ENCODE assay signal across 15 cellular contexts in the genomic region with DNA sequence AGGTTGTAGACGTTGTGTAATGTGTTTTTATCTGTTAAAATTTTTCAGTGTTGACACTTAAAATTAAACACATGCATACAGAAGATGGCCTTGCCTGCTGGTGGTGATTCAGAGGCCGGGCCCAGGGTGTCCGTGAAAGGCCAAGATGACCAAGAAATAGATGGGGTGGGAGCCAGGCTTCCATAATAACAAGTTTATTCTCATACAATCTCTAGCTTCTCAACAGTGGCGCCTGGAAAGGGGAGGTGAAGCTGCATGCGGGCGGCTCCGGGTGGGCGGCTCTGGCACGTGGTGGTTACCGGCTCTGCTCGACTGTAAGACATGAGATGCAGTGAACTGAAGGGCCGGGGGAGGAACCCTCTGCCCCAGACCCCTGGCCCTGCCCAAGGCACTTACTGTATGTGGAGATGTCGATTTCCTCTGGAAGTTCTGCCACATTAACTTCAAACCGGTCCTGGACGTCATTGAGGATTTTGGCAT. TPM values are rescaled to one million over a fixed set of nuclear protein-coding genes. Genes with fewer than 3 reads are reported as not detected.
DNase-seq lines count a peak whose midpoint lies in the region; ATAC-seq and TF ChIP-seq lines count a peak whose summit lies in the region.
"Had no signal": no experiment of that assay in that cellular context is flagged by ENCODE, and none has a peak within 500 bp of the region (broad histone marks: within the 10 kb centered on the region; RNA-seq: fewer than 3 reads in every experiment).

No MANE protein-coding gene starts in this region.

- 50 to 76% methylated on average over 15 of the region's 15 CpGs for WGBS in sigmoid colon, 2 donors

- H3K36me3 ChIP-seq in sigmoid colon, result peaks cover 53 to 78% (median 68%) of the 10 kb centered on the region in 4 donors

- peaks cover 8% of the 10 kb centered on the region for H3K4me1 Mint-ChIP-seq in Calu3 (ENCODE audit: low read depth, unreplicated experiment)
- H3K4me1 Mint-ChIP-seq in activated T-helper 1 cell treated with anti-CD3 and anti-CD28 coated beads, Interleukin-12 subunit alpha, Interleukin-12 subunit beta, Interleukin-2, Interleukin-4 antibody, amounts not matched to agents 30 ng/mL and 10 ng/mL and 1 ng/mL, durations not matched to agents 14 hours and 24 hours and 36 hours (ENCODE audit: low read depth), result peaks cover 8% of the 10 kb centered on the region
- peaks cover 38 to 56% of the 10 kb centered on the region in 2 donors for H3K4me1 Mint-ChIP-seq in immature natural killer cell

- no peak overlapping the region for H3K27ac ChIP-seq in sigmoid colon
- H3K27ac ChIP-seq: C4-2B had no signal

- H3K36me3 Mint-ChIP-seq in Calu3 (ENCODE audit: insufficient read depth, unreplicated experiment) (peaks cover 69% of the 10 kb centered on the region), immature natural killer cell (peaks cover 14 to 49% (median 16%) of the 10 kb centered on the region in 3 donors)
- H3K36me3 Mint-ChIP-seq in activated T-helper 1 cell treated with anti-CD3 and anti-CD28 coated beads, Interleukin-12 subunit alpha, Interleukin-12 subunit beta, Interleukin-2, Interleukin-4 antibody, amounts not matched to agents 30 ng/mL and 10 ng/mL and 1 ng/mL, durations not matched to agents 14 hours and 24 hours and 36 hours (ENCODE audit: low read depth), result peaks cover 69% of the 10 kb centered on the region

- no peak for TF ChIP-seq EP300 in sigmoid colon (IDR thresholded peaks at IDR 0.05)

- TF ChIP-seq CTCF in AG10803 (conservative IDR thresholded peaks at IDR 0.05; ENCODE audit: low read length) (no peak), Calu3 (IDR thresholded peaks at IDR 0.05; ENCODE audit: unreplicated experiment) (no peak), sigmoid colon (IDR thresholded peaks at IDR 0.05) (no peak)

- intact Hi-C loops in Calu3 (cut with micrococcal nuclease; ENCODE audit: unreplicated experiment), result no loop called here
- intact Hi-C loops in activated T-helper 1 cell treated with anti-CD3 and anti-CD28 coated beads, Interleukin-12 subunit alpha, Interleukin-12 subunit beta, Interleukin-2, Interleukin-4 antibody, amounts not matched to agents 30 ng/mL and 10 ng/mL and 1 ng/mL, durations not matched to agents 14 hours and 24 hours and 36 hours (cut with micrococcal nuclease), result loop anchor here (5.0 kb wide), 1 partner anchor 211 kb away; no protein-coding TSS in a partner anchor
- intact Hi-C loops in sigmoid colon (cut with DNase I), result loop anchor here (5.0 to 10.0 kb wide), 2 partner anchors 61 to 204 kb away; a partner anchor contains a TSS

- peak; percentile 16 for DNase-seq in AG10803 (ENCODE audit: low read depth)
- DNase-seq in Calu3, result no peak
- no peak for DNase-seq in activated T-helper 1 cell treated with anti-CD3 and anti-CD28 coated beads, Interleukin-12 subunit alpha, Interleukin-12 subunit beta, Interleukin-2, Interleukin-4 antibody, amounts not matched to agents 30 ng/mL and 10 ng/mL and 1 ng/mL, durations not matched to agents 14 hours and 24 hours and 36 hours (ENCODE audit: low spot score)
- peak in 2 of 3 donors; percentile 36 to 37 for DNase-seq in immature natural killer cell
- no peak for DNase-seq in stimulated activated naive CD4-positive, alpha-beta T cell treated with Interleukin-2 at 50 U/mL for 16 hours (lab: John Stamatoyannopoulos, UW)
- no peak for DNase-seq in sigmoid colon
- DNase-seq: central memory CD4-positive, alpha-beta T cell; head of caudate nucleus; NK-92 treated with Interleukin-12 subunit alpha and Interleukin-12 subunit beta, amount 100 ng/mL, for 24 hours; SHP77 had no signal

- CTCF ChIA-PET in Calu3 (lab: Charles Lee), result no interaction called here

- ATAC-seq in HG03159 (IDR thresholded peaks at IDR 0.05; ENCODE audit: unreplicated experiment) (no peak), GM21447 (IDR thresholded peaks at IDR 0.05; ENCODE audit: unreplicated experiment) (no peak)

- H3K27me3 Mint-ChIP-seq in Calu3 (ENCODE audit: unreplicated experiment) (no peaks in the 10 kb centered on the region), immature natural killer cell (ENCODE audit: low read depth in 3 of 3) (peaks cover 81 to 87% (median 85%) of the 10 kb centered on the region in 3 donors)
- H3K27me3 Mint-ChIP-seq in activated T-helper 1 cell treated with anti-CD3 and anti-CD28 coated beads, Interleukin-12 subunit alpha, Interleukin-12 subunit beta, Interleukin-2, Interleukin-4 antibody, amounts not matched to agents 30 ng/mL and 10 ng/mL and 1 ng/mL, durations not matched to agents 14 hours and 24 hours and 36 hours (ENCODE audit: insufficient read depth), result no peaks in the 10 kb centered on the region

- H3K4me3 ChIP-seq in AG10803 (ENCODE audit: low read length) (no peak overlapping the region), sigmoid colon (no peak overlapping the region)
- H3K4me3 ChIP-seq: mucosa of descending colon, tibial nerve had no signal

- H3K4me1 ChIP-seq in sigmoid colon, result peaks cover 0 to 25% (median 15%) of the 10 kb centered on the region in 4 donors

- H3K27me3 ChIP-seq in sigmoid colon, result no peaks in the 10 kb centered on the region
- H3K27me3 ChIP-seq: tibial nerve had no signal

- no peaks in the 10 kb centered on the region for H3K9me3 Mint-ChIP-seq in Calu3 (ENCODE audit: low read depth, unreplicated experiment)
- no peaks in the 10 kb centered on the region for H3K9me3 Mint-ChIP-seq in activated T-helper 1 cell treated with anti-CD3 and anti-CD28 coated beads, Interleukin-12 subunit alpha, Interleukin-12 subunit beta, Interleukin-2, Interleukin-4 antibody, amounts not matched to agents 30 ng/mL and 10 ng/mL and 1 ng/mL, durations not matched to agents 14 hours and 24 hours and 36 hours
- no peaks in the 10 kb centered on the region for H3K9me3 Mint-ChIP-seq in immature natural killer cell

- TF ChIP-seq POLR2A in sigmoid colon (IDR thresholded peaks at IDR 0.05), result no peak

- H3K4me3 Mint-ChIP-seq in Calu3 (ENCODE audit: low read depth, unreplicated experiment), result no peak overlapping the region
- H3K4me3 Mint-ChIP-seq in activated T-helper 1 cell treated with anti-CD3 and anti-CD28 coated beads, Interleukin-12 subunit alpha, Interleukin-12 subunit beta, Interleukin-2, Interleukin-4 antibody, amounts not matched to agents 30 ng/mL and 10 ng/mL and 1 ng/mL, durations not matched to agents 14 hours and 24 hours and 36 hours, result no peak overlapping the region
- H3K4me3 Mint-ChIP-seq in immature natural killer cell, result peak overlapping the region in 4 of 5 donors; percentile 9 to 51 (median 40)

- H3K27ac Mint-ChIP-seq in Calu3 (ENCODE audit: unreplicated experiment) (peak overlapping the region; percentile 26), immature natural killer cell (peak overlapping the region; percentile 77 to 92 (median 88))
- peak overlapping the region; percentile 68 for H3K27ac Mint-ChIP-seq in activated T-helper 1 cell treated with anti-CD3 and anti-CD28 coated beads, Interleukin-12 subunit alpha, Interleukin-12 subunit beta, Interleukin-2, Interleukin-4 antibody, amounts not matched to agents 30 ng/mL and 10 ng/mL and 1 ng/mL, durations not matched to agents 14 hours and 24 hours and 36 hours

- no peaks in the 10 kb centered on the region for H3K9me3 ChIP-seq in sigmoid colon
- H3K9me3 ChIP-seq: mucosa of descending colon, tibial nerve had no signal

- no TSS peak for BruUV-seq in Calu3 (replicated peaks; lab: Mats Ljungman, UMichigan)

RNA-seq across cellular contexts. Expression of a gene that starts 10.5 kb away (rescaled TPM):
- total RNA-seq in Calu3 (2022) (96.1 and 104 TPM in 2 replicates), sigmoid colon (10 to 100 TPM; 37.8 to 43.8 (median 42.0) TPM)
- 273 and 287 TPM in 2 replicates for total RNA-seq in activated T-helper 1 cell treated with anti-CD3 and anti-CD28 coated beads, Interleukin-12 subunit alpha, Interleukin-12 subunit beta, Interleukin-2, Interleukin-4 antibody, amounts not matched to agents 30 ng/mL and 10 ng/mL and 1 ng/mL, durations not matched to agents 14 hours and 24 hours and 36 hours
- polyA plus RNA-seq in immature natural killer cell (100 to 1,000 TPM; 117 to 177 (median 144) TPM), sigmoid colon (100 to 1,000 TPM in 1 of 3 donors, 10 to 100 TPM in 2; 40.2 to 161 (median 45.3) TPM)

RNA-seq across cellular contexts. Expression of a gene that starts 24.4 kb away (rescaled TPM):
- total RNA-seq in Calu3 (2022) (138 and 139 TPM in 2 replicates), sigmoid colon (100 to 1,000 TPM in 1 of 4 donors, 10 to 100 TPM in 3; 79.2 to 126 (median 84.6) TPM)
- 151 and 180 TPM in 2 replicates for total RNA-seq in activated T-helper 1 cell treated with anti-CD3 and anti-CD28 coated beads, Interleukin-12 subunit alpha, Interleukin-12 subunit beta, Interleukin-2, Interleukin-4 antibody, amounts not matched to agents 30 ng/mL and 10 ng/mL and 1 ng/mL, durations not matched to agents 14 hours and 24 hours and 36 hours
- polyA plus RNA-seq in immature natural killer cell (10 to 100 TPM; 74.3 to 94.6 (median 84.7) TPM), sigmoid colon (10 to 100 TPM; 20.8 to 54.8 (median 28.2) TPM)

RNA-seq across cellular contexts. Expression of a gene that starts 27.4 kb away (rescaled TPM):
- total RNA-seq in Calu3 (2022) (72.0 and 90.5 TPM in 2 replicates), sigmoid colon (10 to 100 TPM; 23.7 to 63.1 (median 34.1) TPM)
- total RNA-seq in activated T-helper 1 cell treated with anti-CD3 and anti-CD28 coated beads, Interleukin-12 subunit alpha, Interleukin-12 subunit beta, Interleukin-2, Interleukin-4 antibody, amounts not matched to agents 30 ng/mL and 10 ng/mL and 1 ng/mL, durations not matched to agents 14 hours and 24 hours and 36 hours, result 219 and 226 TPM in 2 replicates
- polyA plus RNA-seq in immature natural killer cell (100 to 1,000 TPM; 360 to 783 (median 485) TPM), sigmoid colon (100 to 1,000 TPM in 1 of 3 donors, 10 to 100 TPM in 2; 12.0 to 111 (median 29.8) TPM)

Comparison
In these comparisons a context has a peak if more than half of its experiments do, and no peak if none do; other contexts are left out.
1. DNase-seq: peak in AG10803 (single experiment) and immature natural killer cell (2 of 3); none in Calu3 (single experiment), activated T-helper 1 cell treated with anti-CD3 and anti-CD28 coated beads, Interleukin-12 subunit alpha, Interleukin-12 subunit beta, Interleukin-2, Interleukin-4 antibody, amounts not matched to agents 30 ng/mL and 10 ng/mL and 1 ng/mL, durations not matched to agents 14 hours and 24 hours and 36 hours (single experiment), stimulated activated naive CD4-positive, alpha-beta T cell treated with Interleukin-2 at 50 U/mL for 16 hours (single experiment) and sigmoid colon (single experiment).
2. H3K27ac Mint-ChIP-seq: peak in every context shown above with its lines; median percentile 88 in immature natural killer cell; 68 in activated T-helper 1 cell treated with anti-CD3 and anti-CD28 coated beads, Interleukin-12 subunit alpha, Interleukin-12 subunit beta, Interleukin-2, Interleukin-4 antibody, amounts not matched to agents 30 ng/mL and 10 ng/mL and 1 ng/mL, durations not matched to agents 14 hours and 24 hours and 36 hours; 26 in Calu3.
3. H3K4me3 Mint-ChIP-seq: peak in immature natural killer cell (4 of 5); none in Calu3 (single experiment) and activated T-helper 1 cell treated with anti-CD3 and anti-CD28 coated beads, Interleukin-12 subunit alpha, Interleukin-12 subunit beta, Interleukin-2, Interleukin-4 antibody, amounts not matched to agents 30 ng/mL and 10 ng/mL and 1 ng/mL, durations not matched to agents 14 hours and 24 hours and 36 hours (single experiment).